In genomic region chr3:97612632-97613031, GRCh38 we compare ENCODE assay signal across 18 cellular contexts.
"Had no signal": no experiment of that assay in that cellular context is flagged by ENCODE, and none has a peak within 500 bp of the region (broad histone marks: within the 10 kb centered on the region; RNA-seq: fewer than 3 reads in every experiment).

No MANE protein-coding gene starts in this region.

- H3K36me3 Mint-ChIP-seq: activated naive CD4-positive, alpha-beta T cell treated with anti-CD3 and anti-CD28 coated beads, Interleukin-2, amount 10 ng/mL, durations not matched to agents 7 days and 5 days; memory B cell; naive B cell had no signal

- H3K27me3 ChIP-seq: brain microvascular endothelial cell, dorsolateral prefrontal cortex, spleen, tibial artery had no signal

- H3K9me3 ChIP-seq: mucosa of descending colon had no signal

- H3K4me1 ChIP-seq: spleen, tibial artery had no signal

- H3K4me1 Mint-ChIP-seq: activated CD4-positive, alpha-beta T cell treated with anti-CD3 and anti-CD28 coated beads, Interleukin-2, amount 10 ng/mL, durations not matched to agents 7 days and 5 days; activated naive CD4-positive, alpha-beta T cell treated with anti-CD3 and anti-CD28 coated beads, Interleukin-2, amount 10 ng/mL, durations not matched to agents 7 days and 5 days; memory B cell; naive B cell; neural crest cell had no signal

- H3K27ac Mint-ChIP-seq: activated CD4-positive, alpha-beta T cell treated with anti-CD3 and anti-CD28 coated beads, Interleukin-2, amount 10 ng/mL, durations not matched to agents 7 days and 5 days; activated naive CD4-positive, alpha-beta T cell treated with anti-CD3 and anti-CD28 coated beads, Interleukin-2, amount 10 ng/mL, durations not matched to agents 7 days and 5 days; memory B cell; naive B cell had no signal

- H3K9me3 Mint-ChIP-seq: activated CD4-positive, alpha-beta T cell treated with anti-CD3 and anti-CD28 coated beads, Interleukin-2, amount 10 ng/mL, durations not matched to agents 7 days and 5 days had no signal

- H3K27me3 Mint-ChIP-seq: activated naive CD4-positive, alpha-beta T cell treated with anti-CD3 and anti-CD28 coated beads, Interleukin-2, amount 10 ng/mL, durations not matched to agents 7 days and 5 days; naive B cell had no signal

- ATAC-seq: activated CD4-positive, CD25-positive, alpha-beta regulatory T cell treated with anti-CD3 and anti-CD28 coated beads, Interleukin-2, amount 50 U/mL, for 24 hours; activated T-cell treated with anti-CD3 and anti-CD28 coated beads, Interleukin-2, amount 50 U/mL, for 4 hours had no signal

- H3K4me3 Mint-ChIP-seq: activated CD4-positive, alpha-beta T cell treated with anti-CD3 and anti-CD28 coated beads, Interleukin-2, amount 10 ng/mL, durations not matched to agents 7 days and 5 days; activated naive CD4-positive, alpha-beta T cell treated with anti-CD3 and anti-CD28 coated beads, Interleukin-2, amount 10 ng/mL, durations not matched to agents 7 days and 5 days; activated T-cell treated with anti-CD3 and anti-CD28 coated beads, Interleukin-2, amount 50 U/mL, for 4 hours; memory B cell; neural crest cell had no signal

- DNase-seq: activated CD4-positive, alpha-beta T cell treated with anti-CD3 and anti-CD28 coated beads, Interleukin-2, amount 10 ng/mL, durations not matched to agents 7 days and 5 days; activated CD8-positive, alpha-beta memory T cell treated with anti-CD3 and anti-CD28 coated beads, Interleukin-2, amount 50 U/mL, for 4 hours; activated naive CD4-positive, alpha-beta T cell treated with anti-CD3 and anti-CD28 coated beads, Interleukin-2, amount 10 ng/mL, durations not matched to agents 7 days and 5 days; activated T-cell treated with anti-CD3 and anti-CD28 coated beads, Interleukin-2, amount 50 U/mL, for 4 hours; aorta; brain microvascular endothelial cell; central memory CD4-positive, alpha-beta T cell; dorsolateral prefrontal cortex; mucosa of descending colon; naive B cell; retina; spleen; stimulated activated CD8-positive, alpha-beta memory T cell treated with anti-CD3 and anti-CD28 coated beads, Interleukin-4, amount 100 ng/mL, for 48 hours; stimulated activated naive CD4-positive, alpha-beta T cell; tibial artery had no signal

- H3K4me3 ChIP-seq: dorsolateral prefrontal cortex, mucosa of descending colon, spleen, tibial artery had no signal

- H3K36me3 ChIP-seq: brain microvascular endothelial cell, spleen, tibial artery had no signal

- H3K27ac ChIP-seq: brain microvascular endothelial cell, dorsolateral prefrontal cortex, spleen, tibial artery had no signal
